14 cellular contexts compared by ENCODE assay signal in genomic region chr11:74269161-74269809, GRCh38. TPM values are rescaled to one million over a fixed set of nuclear protein-coding genes. Genes with fewer than 3 reads are reported as not detected.
DNase-seq lines count a peak whose midpoint lies in the region; ATAC-seq, FAIRE-seq and TF ChIP-seq lines count a peak whose summit lies in the region.
"Had no signal": no experiment of that assay in that cellular context is flagged by ENCODE, and none has a peak within 500 bp of the region (broad histone marks: within the 10 kb centered on the region; RNA-seq: fewer than 3 reads in every experiment).

No MANE protein-coding gene starts in this region.

- no peak overlapping the region for H3K4me3 Mint-ChIP-seq in GM23338
- no peak overlapping the region for H3K4me3 Mint-ChIP-seq in endothelial cell (ENCODE audit: unreplicated experiment)
- H3K4me3 Mint-ChIP-seq: CD14-positive monocyte, natural killer cell had no signal

- H3K4me1 Mint-ChIP-seq in GM23338 (no peaks in the 10 kb centered on the region), endothelial cell (ENCODE audit: unreplicated experiment) (no peaks in the 10 kb centered on the region)

- H4K20me1 ChIP-seq in GM23338 (replicated peaks; ENCODE audit: insufficient read depth): no peaks in the 10 kb centered on the region

- H3K4me1 ChIP-seq in upper lobe of right lung (peaks cover 5% of the 10 kb centered on the region), GM23338 (ENCODE audit: insufficient read depth) (no peaks in the 10 kb centered on the region)

- peak; percentile 41 for ATAC-seq in upper lobe of right lung
- no peak for ATAC-seq in GM23338

- no peaks in the 10 kb centered on the region for H3K9me3 ChIP-seq in upper lobe of right lung

- H3K4me3 ChIP-seq in fibroblast of the aortic adventitia (ENCODE audit: low read depth, low read length) (no peak overlapping the region), upper lobe of right lung (no peak overlapping the region), GM23338 (no peak overlapping the region)

- H3K9me2 ChIP-seq in GM23338 (ENCODE audit: insufficient read depth): no peaks in the 10 kb centered on the region

- H3K27me3 Mint-ChIP-seq in GM23338 (ENCODE audit: insufficient read depth, low read depth, poor library complexity) (peaks cover 2% of the 10 kb centered on the region), endothelial cell (ENCODE audit: unreplicated experiment) (peaks cover 7% of the 10 kb centered on the region)

- H3K4me2 ChIP-seq in GM23338: no peak overlapping the region

- intact Hi-C loops in upper lobe of right lung (cut with DNase I): loop anchor here (10.0 kb wide), 1 partner anchor 176 kb away; no protein-coding TSS in a partner anchor

- peak; percentile 31 for DNase-seq in stimulated activated CD4-positive, alpha-beta T cell treated with anti-CD3 and anti-CD28 coated beads, Interleukin-15, amount 100 ng/mL, for 24 hours
- DNase-seq in stimulated activated CD4-positive, alpha-beta T cell treated with anti-CD3 and anti-CD28 coated beads, Interleukin-2, amount 100 ng/mL, for 48 hours: no peak
- DNase-seq in SKM-1 (lab: John Stamatoyannopoulos, UW; ENCODE audit: unreplicated experiment) (peak; percentile 9), fibroblast of the aortic adventitia (ENCODE audit: low read depth) (peak; percentile 55), upper lobe of right lung (no peak), GM23338 (ENCODE audit: low spot score) (no peak), endothelial cell (ENCODE audit: low spot score) (no peak), frontal cortex (ENCODE audit: low spot score in 2 of 2) (no peak)
- DNase-seq: erythroblast, natural killer cell, NCI-H187 treated with DMSO at 0.1 percent for 48 hours had no signal

- TF ChIP-seq CTCF in fibroblast of the aortic adventitia (IDR thresholded peaks at IDR 0.05; ENCODE audit: insufficient read depth, low read length) (no peak), upper lobe of right lung (IDR thresholded peaks at IDR 0.05) (no peak), GM23338 (conservative IDR thresholded peaks at IDR 0.05; ENCODE audit: low read depth in 2 of 2) (no peak), endothelial cell (IDR thresholded peaks at IDR 0.05; ENCODE audit: unreplicated experiment) (no peak)

- no peaks in the 10 kb centered on the region for H3K36me3 Mint-ChIP-seq in GM23338 (ENCODE audit: low read depth)
- H3K36me3 Mint-ChIP-seq in endothelial cell (ENCODE audit: low read depth, unreplicated experiment): no peaks in the 10 kb centered on the region
- H3K36me3 Mint-ChIP-seq: CD14-positive monocyte, natural killer cell had no signal

- no peak for FAIRE-seq in frontal cortex (lab: Jason Lieb, UNC)
- FAIRE-seq: islet of Langerhans had no signal

- H3K27ac Mint-ChIP-seq in GM23338 (no peak overlapping the region), endothelial cell (ENCODE audit: unreplicated experiment) (no peak overlapping the region)
- H3K27ac Mint-ChIP-seq: CD14-positive monocyte, natural killer cell had no signal

- H3K79me2 ChIP-seq in GM23338 (replicated peaks; ENCODE audit: insufficient read depth): no peaks in the 10 kb centered on the region

- no peak overlapping the region for H2AFZ ChIP-seq in GM23338

- H3K9me3 Mint-ChIP-seq in GM23338 (no peaks in the 10 kb centered on the region), endothelial cell (ENCODE audit: unreplicated experiment) (no peaks in the 10 kb centered on the region)
- H3K9me3 Mint-ChIP-seq: CD14-positive monocyte, natural killer cell had no signal

- H3F3A ChIP-seq in GM23338 (replicated peaks; ENCODE audit: low read depth): no peaks in the 10 kb centered on the region

- H3K36me3 ChIP-seq in upper lobe of right lung (no peaks in the 10 kb centered on the region), GM23338 (ENCODE audit: insufficient read depth) (no peaks in the 10 kb centered on the region)

- no peaks in the 10 kb centered on the region for H3K27me3 ChIP-seq in upper lobe of right lung
- H3K27me3 ChIP-seq in GM23338 (ENCODE audit: insufficient read depth): no peaks in the 10 kb centered on the region

- no peak overlapping the region for H3K27ac ChIP-seq in upper lobe of right lung
- no peak overlapping the region for H3K27ac ChIP-seq in GM23338 (ENCODE audit: low read depth)

TF ChIP-seq in GM23338, 12 proteins besides CTCF, POLR2A, EP300 and RAD21 (continues in another document):
- TF ChIP-seq ZNF114 (CRISPR knock-in tag; IDR thresholded peaks at IDR 0.05) (no peak), STAT1 (IDR thresholded peaks at IDR 0.05; ENCODE audit: unreplicated experiment) (no peak), ETS1 (IDR thresholded peaks at IDR 0.05) (no peak), EZH2 (IDR thresholded peaks at IDR 0.05; ENCODE audit: low read depth, unreplicated experiment) (no peak), JUNB (IDR thresholded peaks at IDR 0.05; ENCODE audit: unreplicated experiment) (no peak), NANOG (IDR thresholded peaks at IDR 0.05; ENCODE audit: borderline replicate concordance) (no peak), POLR2AphosphoS5 (IDR thresholded peaks at IDR 0.05; ENCODE audit: low read depth) (no peak), CREB1 (CRISPR knock-in tag; IDR thresholded peaks at IDR 0.05; ENCODE audit: low read depth) (no peak), REST (IDR thresholded peaks at IDR 0.05; ENCODE audit: unreplicated experiment) (no peak), ZNF331 (CRISPR knock-in tag; IDR thresholded peaks at IDR 0.05; ENCODE audit: low read depth) (no peak), EZH2phosphoT487 (IDR thresholded peaks at IDR 0.05; ENCODE audit: unreplicated experiment) (no peak)

RNA-seq across cellular contexts. Expression of gene P4HA3, which starts 42.2 kb away (rescaled TPM):
- 1.9 and 4.4 TPM in 2 replicates for total RNA-seq in fibroblast of the aortic adventitia (ENCODE audit: low replicate concordance)
- 0.96 TPM for total RNA-seq in upper lobe of right lung
- 0.12 TPM in 1 of 2 replicates, not detected in the other for total RNA-seq in GM23338 (2014; rRNA removed; shearing (Covaris generic))
- polyA plus RNA-seq in GM23338 (2016; fragmentation: Nextera tagmentation; extraction: Ambion mirVana): 0.08 TPM in 1 of 2 replicates, not detected in the other
- total RNA-seq in endothelial cell (ENCODE audit: unreplicated experiment): 0.64 TPM
- total RNA-seq in frontal cortex: 0.41 TPM
- total RNA-seq: natural killer cell; T-helper 1 cell treated with Interleukin-12 subunit alpha and Interleukin-12 subunit beta and Interleukin-4 antibody, amounts not matched to agents 30 ng/mL and 1 ng/mL, for 36 hours had no signal
- polyA plus RNA-seq: CD14-positive monocyte had no signal

Comparison
In these comparisons a context has a peak if more than half of its experiments do, and no peak if none do; other contexts are left out.
1. DNase-seq: peak in stimulated activated CD4-positive, alpha-beta T cell treated with anti-CD3 and anti-CD28 coated beads, Interleukin-15, amount 100 ng/mL, for 24 hours (single experiment), SKM-1 (single experiment) and fibroblast of the aortic adventitia (single experiment); none in stimulated activated CD4-positive, alpha-beta T cell treated with anti-CD3 and anti-CD28 coated beads, Interleukin-2, amount 100 ng/mL, for 48 hours (0 of 2), upper lobe of right lung (single experiment), GM23338 (single experiment), endothelial cell (single experiment) and frontal cortex (0 of 2).